14 cellular contexts compared by ENCODE assay signal in the genomic region with DNA sequence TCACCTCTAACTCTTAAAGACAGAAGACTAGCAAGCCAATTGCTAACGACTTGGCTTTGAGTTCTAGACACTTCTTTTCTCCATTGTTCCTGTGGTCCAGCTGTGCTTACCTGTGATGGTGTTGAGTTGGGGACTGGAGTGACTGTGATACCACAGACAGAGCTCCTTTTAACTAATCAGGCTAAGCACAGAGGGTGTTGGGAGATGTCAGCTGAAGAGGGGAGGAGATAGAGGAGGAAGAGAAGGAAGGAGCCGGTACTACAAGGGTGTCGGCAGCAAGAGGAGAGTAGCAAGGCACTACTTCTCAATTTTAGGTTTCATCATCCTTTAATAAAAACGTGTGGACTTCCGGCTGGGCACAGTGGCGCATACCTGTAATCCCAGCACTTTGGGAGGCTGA. TPM values are rescaled to one million over a fixed set of nuclear protein-coding genes. Genes with fewer than 3 reads are reported as not detected.
DNase-seq lines count a peak whose midpoint lies in the region; ATAC-seq and TF ChIP-seq lines count a peak whose summit lies in the region.
"Had no signal": no experiment of that assay in that cellular context is flagged by ENCODE, and none has a peak within 500 bp of the region (broad histone marks: within the 10 kb centered on the region; RNA-seq: fewer than 3 reads in every experiment).

No MANE protein-coding gene starts in this region.

- ATAC-seq in GM23338 (no peak), lung (ENCODE audit: insufficient read depth, low FRiP score) (no peak), GM18502 (IDR thresholded peaks at IDR 0.05; ENCODE audit: poor library complexity, unreplicated experiment) (no peak)
- no peak for ATAC-seq in activated T-helper 17 cell treated with anti-CD3 and anti-CD28 coated beads, Interleukin-2, amount 50 U/mL, for 72 hours (replicated peaks)
- ATAC-seq: A549 had no signal

- H3K4me3 ChIP-seq in GM23338 (no peak overlapping the region), lung (no peak overlapping the region), smooth muscle cell (no peak overlapping the region)
- H3K4me3 ChIP-seq: A549, GM12878 had no signal

- no peak for DNase-seq in GM23338 (ENCODE audit: low spot score)
- DNase-seq in lung (ENCODE audit: low spot score): peak; percentile 17
- no peak for DNase-seq in smooth muscle cell (lab: John Stamatoyannopoulos, UW; ENCODE audit: unreplicated experiment)
- DNase-seq in NCI-H226: no peak
- DNase-seq in GM13977 (ENCODE audit: low spot score): no peak
- DNase-seq: BE2C; CD4-positive, alpha-beta memory T cell; DMS79; H7 had no signal

- H4K20me1 ChIP-seq in GM23338 (replicated peaks; ENCODE audit: insufficient read depth) (no peaks in the 10 kb centered on the region), smooth muscle cell (ENCODE audit: low read depth) (no peaks in the 10 kb centered on the region)

- H3K4me2 ChIP-seq in GM23338: no peak overlapping the region
- H3K4me2 ChIP-seq in smooth muscle cell: no peak overlapping the region
- H3K4me2 ChIP-seq: A549 had no signal

- H3K9me3 ChIP-seq in lung (ENCODE audit: control insufficient read depth in 2 of 2, insufficient read depth in 1 of 2, low read length in 1 of 2) (no peaks in the 10 kb centered on the region), smooth muscle cell (replicated peaks; ENCODE audit: low read depth) (no peaks in the 10 kb centered on the region)
- H3K9me3 ChIP-seq: A549, BE2C had no signal

- 65 to 77% methylated on average over 6 of the region's 6 CpGs for WGBS in lung, 2 donors
- 81% methylated on average over 6 of the region's 6 CpGs for WGBS in smooth muscle cell (ENCODE audit: low lambda C conversion rate)

- in situ Hi-C loops in GM13977 (cut with MboI; ENCODE audit: low pct_unique_long_range_greater_than_20kb, low sequenced_read_pairs, unreplicated experiment): no loop called here

- H3K36me3 ChIP-seq in GM23338 (ENCODE audit: insufficient read depth) (no peaks in the 10 kb centered on the region), lung (ENCODE audit: control insufficient read depth in 2 of 2, insufficient read depth in 2 of 2, low read length in 2 of 2) (no peaks in the 10 kb centered on the region), smooth muscle cell (ENCODE audit: low read depth) (no peaks in the 10 kb centered on the region)
- H3K36me3 ChIP-seq: BE2C had no signal

- H3F3A ChIP-seq in GM23338 (replicated peaks; ENCODE audit: low read depth): no peaks in the 10 kb centered on the region
- H3F3A ChIP-seq in smooth muscle cell (ENCODE audit: low read depth): peaks cover 6% of the 10 kb centered on the region

- no peak overlapping the region for H3K9ac ChIP-seq in smooth muscle cell (ENCODE audit: low read depth)

- 0 out of 2 replicates have a peak, but pooled peaks cover 8% of the 10 kb centered on the region for H3K9me2 ChIP-seq in GM23338 (ENCODE audit: insufficient read depth)

- peaks cover 4% of the 10 kb centered on the region for H3K27me3 Mint-ChIP-seq in GM23338 (ENCODE audit: insufficient read depth, low read depth, poor library complexity)
- peaks cover 19% of the 10 kb centered on the region for H3K27me3 Mint-ChIP-seq in activated T-helper 17 cell treated with anti-CD3 and anti-CD28 coated beads, Interleukin-2, amount 50 U/mL, for 72 hours

- H3K27me3 ChIP-seq in GM23338 (ENCODE audit: insufficient read depth) (no peaks in the 10 kb centered on the region), lung (ENCODE audit: control insufficient read depth, insufficient read depth) (no peaks in the 10 kb centered on the region), smooth muscle cell (ENCODE audit: low read depth) (no peaks in the 10 kb centered on the region)
- H3K27me3 ChIP-seq: BE2C had no signal

- H3K79me2 ChIP-seq in GM23338 (replicated peaks; ENCODE audit: insufficient read depth) (no peaks in the 10 kb centered on the region), smooth muscle cell (ENCODE audit: low read depth) (no peaks in the 10 kb centered on the region)

- peaks cover 7% of the 10 kb centered on the region for H3K36me3 Mint-ChIP-seq in GM23338 (ENCODE audit: low read depth)
- H3K36me3 Mint-ChIP-seq in activated T-helper 17 cell treated with anti-CD3 and anti-CD28 coated beads, Interleukin-2, amount 50 U/mL, for 72 hours (ENCODE audit: low read depth): no peaks in the 10 kb centered on the region

- H3K4me3 Mint-ChIP-seq in GM23338: no peak overlapping the region
- H3K4me3 Mint-ChIP-seq in activated T-helper 17 cell treated with anti-CD3 and anti-CD28 coated beads, Interleukin-2, amount 50 U/mL, for 72 hours: peak overlapping the region; percentile 53
- H3K4me3 Mint-ChIP-seq: CD4-positive, alpha-beta memory T cell had no signal

- H3K9me3 Mint-ChIP-seq in GM23338: peaks cover 7% of the 10 kb centered on the region; the same call in 2 of the 3 replicates
- no peaks in the 10 kb centered on the region for H3K9me3 Mint-ChIP-seq in activated T-helper 17 cell treated with anti-CD3 and anti-CD28 coated beads, Interleukin-2, amount 50 U/mL, for 72 hours
- H3K9me3 Mint-ChIP-seq: CD4-positive, alpha-beta memory T cell had no signal

- H2AFZ ChIP-seq in GM23338 (peak overlapping the region; percentile 29; the same call in 1 of the 2 replicates), smooth muscle cell (ENCODE audit: low read depth) (peak overlapping the region; percentile 30)

- H3K4me1 Mint-ChIP-seq in GM23338: peaks cover 10% of the 10 kb centered on the region
- H3K4me1 Mint-ChIP-seq in activated T-helper 17 cell treated with anti-CD3 and anti-CD28 coated beads, Interleukin-2, amount 50 U/mL, for 72 hours: peaks cover 20% of the 10 kb centered on the region

- H3K27ac ChIP-seq in GM23338 (ENCODE audit: low read depth): no peak overlapping the region
- H3K27ac ChIP-seq in lung (ENCODE audit: low read depth in 1 of 2, low read length in 1 of 2): no peak overlapping the region
- peak overlapping the region; percentile 56 for H3K27ac ChIP-seq in smooth muscle cell (ENCODE audit: low read depth)
- H3K27ac ChIP-seq: A549, C4-2B had no signal

- H3K27ac Mint-ChIP-seq in GM23338: no peak overlapping the region
- peak overlapping the region; percentile 73 for H3K27ac Mint-ChIP-seq in activated T-helper 17 cell treated with anti-CD3 and anti-CD28 coated beads, Interleukin-2, amount 50 U/mL, for 72 hours
- H3K27ac Mint-ChIP-seq: CD4-positive, alpha-beta memory T cell had no signal

- H3K4me1 ChIP-seq in GM23338 (ENCODE audit: insufficient read depth) (peaks cover 10% of the 10 kb centered on the region), lung (ENCODE audit: control insufficient read depth in 2 of 2, insufficient read depth in 2 of 2, low read length in 2 of 2) (peaks cover 0 to 6% of the 10 kb centered on the region in 2 donors), smooth muscle cell (ENCODE audit: low read depth) (peaks cover 5% of the 10 kb centered on the region)
- H3K4me1 ChIP-seq: BE2C had no signal

- TF ChIP-seq CTCF in GM23338 (conservative IDR thresholded peaks at IDR 0.05; ENCODE audit: low read depth in 2 of 2): no peak
- TF ChIP-seq CTCF in lung (IDR thresholded peaks at IDR 0.05; ENCODE audit: control extremely low read depth, extremely low read depth): no peak
- no peak for TF ChIP-seq CTCF in smooth muscle cell (IDR thresholded peaks at IDR 0.05; ENCODE audit: borderline replicate concordance, insufficient read depth, poor library complexity, severe bottlenecking)
- TF ChIP-seq CTCF in GM13977 (IDR thresholded peaks at IDR 0.05; ENCODE audit: extremely low read depth, insufficient read depth, missing control alignments): no peak

TF ChIP-seq in GM23338, 12 proteins besides CTCF, POLR2A, EP300 and RAD21 (continues in another document):
- TF ChIP-seq EZH2phosphoT487 (IDR thresholded peaks at IDR 0.05; ENCODE audit: unreplicated experiment): no peak

RNA-seq across cellular contexts. Expression of a gene that starts 5.1 kb away (rescaled TPM):
- total RNA-seq in GM23338 (2014; rRNA removed; shearing (Covaris generic)): 28.6 and 29.9 TPM in 2 replicates
- 8.5 and 8.6 TPM in 2 replicates for polyA plus RNA-seq in GM23338 (2016; fragmentation: Nextera tagmentation; extraction: Ambion mirVana)
- 10 to 100 TPM in 1 of 2 donors, 1 to 10 TPM in 1; 9.1 to 32.0 TPM for total RNA-seq in activated T-helper 17 cell treated with anti-CD3 and anti-CD28 coated beads, Interleukin-2, amount 50 U/mL, for 72 hours
- total RNA-seq in lung: 10 to 100 TPM; 73.1 to 75.8 TPM
- 10 to 100 TPM; 22.0 to 49.7 TPM for polyA plus RNA-seq in lung
- 26.9 and 35.7 TPM in 2 replicates for total RNA-seq in smooth muscle cell
- polyA plus RNA-seq in smooth muscle cell: 13.9 and 20.7 TPM in 2 replicates

RNA-seq across cellular contexts. Expression of a gene that starts 45.9 kb away (rescaled TPM):
- 85.4 and 94.8 TPM in 2 replicates for total RNA-seq in GM23338 (2014; rRNA removed; shearing (Covaris generic))
- polyA plus RNA-seq in GM23338 (2016; fragmentation: Nextera tagmentation; extraction: Ambion mirVana) (54.5 and 60.4 TPM in 2 replicates), lung (10 to 100 TPM; 28.4 to 45.8 TPM), smooth muscle cell (215 and 222 TPM in 2 replicates)
- under 1 TPM in 1 of 2 donors, not detected in 1; 0.21 TPM for total RNA-seq in activated T-helper 17 cell treated with anti-CD3 and anti-CD28 coated beads, Interleukin-2, amount 50 U/mL, for 72 hours
- total RNA-seq in lung (100 to 1,000 TPM in 1 of 2 donors, 10 to 100 TPM in 1; 46.8 to 176 TPM), smooth muscle cell (157 and 190 TPM in 2 replicates)
- total RNA-seq: CD4-positive, alpha-beta memory T cell had no signal
- polyA plus RNA-seq: CD4-positive, alpha-beta memory T cell had no signal

Comparison
In these comparisons a context has a peak if more than half of its experiments do, and no peak if none do; other contexts are left out.
1. RNA of a gene that starts 45.9 kb away (total RNA-seq): 157 to 190 TPM in smooth muscle cell, 46.8 to 176 TPM in lung and 85.4 to 94.8 TPM in GM23338; 0.21 TPM in activated T-helper 17 cell treated with anti-CD3 and anti-CD28 coated beads, Interleukin-2, amount 50 U/mL, for 72 hours; every median in the first group is over 10 times any median in the second.